Comparison of ENCODE assay signal across 26 cellular contexts in genomic region chr10:43985941-43986340, GRCh38.
DNase-seq lines count a peak whose midpoint lies in the region; ATAC-seq, FAIRE-seq and TF ChIP-seq lines count a peak whose summit lies in the region.
"Had no signal": no experiment of that assay in that cellular context is flagged by ENCODE, and none has a peak within 500 bp of the region (broad histone marks: within the 10 kb centered on the region; RNA-seq: fewer than 3 reads in every experiment).

No MANE protein-coding gene starts in this region.

- H4K20me1 ChIP-seq in OCI-LY7 (ENCODE audit: insufficient read depth, low read length): no peaks in the 10 kb centered on the region
- H4K20me1 ChIP-seq: BLaER1 treated with 17β-estradiol and CSF1 and Interleukin-3, amounts not matched to agents 10 nM and 100 nM had no signal

- no peak overlapping the region for H3K4me3 Mint-ChIP-seq in osteocyte (ENCODE audit: unreplicated experiment)
- H3K4me3 Mint-ChIP-seq: CD14-positive monocyte; CD4-positive, alpha-beta T cell; CD8-positive, alpha-beta memory T cell; GM23338; H9 had no signal

- FAIRE-seq in urothelium cell line (lab: Jason Lieb, UNC): peak; percentile 85
- FAIRE-seq: A549, D721Med, GM12878, GM19239 had no signal

- H3K27me3 Mint-ChIP-seq in osteocyte (ENCODE audit: unreplicated experiment): peaks cover 8% of the 10 kb centered on the region
- H3K27me3 Mint-ChIP-seq: CD4-positive, alpha-beta T cell had no signal

- no peaks in the 10 kb centered on the region for H3K79me2 ChIP-seq in OCI-LY7 (ENCODE audit: insufficient read depth, low read depth, low read length)

- H3K36me3 Mint-ChIP-seq in osteocyte (ENCODE audit: unreplicated experiment): no peaks in the 10 kb centered on the region
- H3K36me3 Mint-ChIP-seq: CD14-positive monocyte; CD8-positive, alpha-beta memory T cell had no signal

- CTCF ChIA-PET in OCI-LY7 (lab: Charles Lee; ENCODE audit: unreplicated experiment): no interaction called here

- no peaks in the 10 kb centered on the region for H3K27me3 ChIP-seq in aorta (ENCODE audit: control insufficient read depth in 1 of 2, insufficient read depth in 2 of 2, low read length in 1 of 2)
- H3K27me3 ChIP-seq: BE2C; BLaER1 treated with 17β-estradiol and CSF1 and Interleukin-3, amounts not matched to agents 10 nM and 100 nM had no signal

- no peaks in the 10 kb centered on the region for H3K4me1 Mint-ChIP-seq in osteocyte (ENCODE audit: unreplicated experiment)
- H3K4me1 Mint-ChIP-seq: CD14-positive monocyte; CD8-positive, alpha-beta memory T cell; GM23338 had no signal

- H3K27ac ChIP-seq in OCI-LY7 (ENCODE audit: low read depth, low read length, poor library complexity, severe bottlenecking) (no peak overlapping the region), aorta (ENCODE audit: low read depth in 1 of 2, low read length in 2 of 2) (no peak overlapping the region)
- H3K27ac ChIP-seq: A549; BLaER1 treated with 17β-estradiol and CSF1 and Interleukin-3, amounts not matched to agents 10 nM and 100 nM had no signal

- BruUV-seq in OCI-LY7 (replicated peaks; lab: Mats Ljungman, UMichigan): no TSS peak

- ATAC-seq in aorta (ENCODE audit: low FRiP score): no peak
- ATAC-seq: A549, GM12878, GM23338, HCT116 had no signal

- no peak overlapping the region for H3K4me3 ChIP-seq in OCI-LY7 (ENCODE audit: low read depth, low read length, poor library complexity, severe bottlenecking)
- H3K4me3 ChIP-seq in aorta (ENCODE audit: low read length in 2 of 2): no peak overlapping the region
- H3K4me3 ChIP-seq: A549; BLaER1 treated with 17β-estradiol and CSF1 and Interleukin-3, amounts not matched to agents 10 nM and 100 nM; GM12878; GM23338 had no signal

- TF ChIP-seq CTCF in osteocyte (IDR thresholded peaks at IDR 0.05) (no peak), OCI-LY7 (conservative IDR thresholded peaks at IDR 0.05; ENCODE audit: low read length) (no peak)

- POLR2A ChIA-PET in OCI-LY7 (lab: Charles Lee): interaction anchor here (0.7 kb wide), 1 partner anchor 15 kb away, joined by 3 read pairs; no protein-coding TSS in a partner anchor

- no peak overlapping the region for H2AFZ ChIP-seq in OCI-LY7 (ENCODE audit: low read length)
- H2AFZ ChIP-seq: GM23338 had no signal

- no peaks in the 10 kb centered on the region for H3K9me3 ChIP-seq in OCI-LY7 (ENCODE audit: low read length)
- no peaks in the 10 kb centered on the region for H3K9me3 ChIP-seq in aorta (ENCODE audit: control insufficient read depth, low read length)
- H3K9me3 ChIP-seq: A549, BE2C had no signal

- WGBS in aorta, 2 donors: 94 to 97% methylated on average over 5 of the region's 5 CpGs

- H3K36me3 ChIP-seq in OCI-LY7 (ENCODE audit: insufficient read depth, low read length) (no peaks in the 10 kb centered on the region), aorta (ENCODE audit: control insufficient read depth in 1 of 2, insufficient read depth in 2 of 2, low read length in 1 of 2) (no peaks in the 10 kb centered on the region)
- H3K36me3 ChIP-seq: BE2C; BLaER1 treated with 17β-estradiol and CSF1 and Interleukin-3, amounts not matched to agents 10 nM and 100 nM had no signal

- no peaks in the 10 kb centered on the region for H3K9me2 ChIP-seq in OCI-LY7 (ENCODE audit: insufficient read depth, low read length)

- H3K4me1 ChIP-seq in OCI-LY7 (ENCODE audit: insufficient read depth, low read length, poor library complexity, severe bottlenecking) (no peaks in the 10 kb centered on the region), aorta (ENCODE audit: control insufficient read depth in 1 of 2, insufficient read depth in 2 of 2, low read length in 2 of 2) (no peaks in the 10 kb centered on the region)
- H3K4me1 ChIP-seq: A549 had no signal

- peak; percentile 39 for DNase-seq in islet precursor cell
- peak; percentile 62 for DNase-seq in mesenteric fat pad (ENCODE audit: low spot score)
- DNase-seq in osteocyte (ENCODE audit: extremely low spot score, unreplicated experiment): peak; percentile 73
- DNase-seq in urothelium cell line (ENCODE audit: low spot score): no peak
- no peak for DNase-seq in stimulated activated CD4-positive, alpha-beta T cell treated with anti-CD3 and anti-CD28 coated beads, Interleukin-2, amount 100 ng/mL, for 48 hours
- no peak for DNase-seq in OCI-LY7 (ENCODE audit: low spot score)
- DNase-seq in aorta: no peak
- DNase-seq: 8988T; ACHN; AML-193; BE2C; CD4-positive, alpha-beta T cell; CD8-positive, alpha-beta memory T cell; DMS 273 treated with DMSO at 0.1 percent for 48 hours; DMS79; EL; GDM1; H9 had no signal

- no peak overlapping the region for H3K27ac Mint-ChIP-seq in osteocyte (ENCODE audit: unreplicated experiment)
- H3K27ac Mint-ChIP-seq: CD14-positive monocyte; CD4-positive, alpha-beta T cell; CD8-positive, alpha-beta memory T cell; GM23338; H9 had no signal

- peaks cover 11% of the 10 kb centered on the region for H3K9me3 Mint-ChIP-seq in osteocyte (ENCODE audit: unreplicated experiment)
- H3K9me3 Mint-ChIP-seq: CD4-positive, alpha-beta T cell had no signal

- H3K4me2 ChIP-seq in OCI-LY7 (ENCODE audit: low read length): no peak overlapping the region
- H3K4me2 ChIP-seq: A549; BLaER1 treated with 17β-estradiol and CSF1 and Interleukin-3, amounts not matched to agents 10 nM and 100 nM; GM23338 had no signal

- intact Hi-C loops in OCI-LY7 (cut with micrococcal nuclease; ENCODE audit: unreplicated experiment): no loop called here
- intact Hi-C loops in aorta (cut with DNase I): no loop called here

Comparison
In these comparisons a context has a peak if more than half of its experiments do, and no peak if none do; other contexts are left out.
1. DNase-seq: peak in islet precursor cell (single experiment), mesenteric fat pad (single experiment) and osteocyte (single experiment); none in urothelium cell line (single experiment), stimulated activated CD4-positive, alpha-beta T cell treated with anti-CD3 and anti-CD28 coated beads, Interleukin-2, amount 100 ng/mL, for 48 hours (0 of 2), OCI-LY7 (single experiment) and aorta (0 of 2).